Comparison of ENCODE assay signal across 33 cellular contexts in genomic region chr9:112369817-112370216, GRCh38.
"Had no signal": no experiment of that assay in that cellular context is flagged by ENCODE, and none has a peak within 500 bp of the region (broad histone marks: within the 10 kb centered on the region; RNA-seq: fewer than 3 reads in every experiment).

No MANE protein-coding gene starts in this region.

- H3K27ac ChIP-seq: adrenal gland, ascending aorta, body of pancreas, brain microvascular endothelial cell, breast epithelium, cardiac muscle cell had no signal

- ATAC-seq: activated naive CD4-positive, alpha-beta T cell treated with anti-CD3 and anti-CD28 coated beads, Interleukin-2, amount 50 U/mL, for 72 hours; activated naive CD8-positive, alpha-beta T cell treated with anti-CD3 and anti-CD28 coated beads, Interleukin-2, amount 50 U/mL, for 24 hours; activated T-cell treated with anti-CD3 and anti-CD28 coated beads, Interleukin-2, amount 50 U/mL, for 4 hours; activated T-cell treated with anti-CD3 and anti-CD28 coated beads, Interleukin-2, amount 50 U/mL, for 72 hours; activated T-helper 17 cell treated with anti-CD3 and anti-CD28 coated beads, Interleukin-2, amount 50 U/mL, for 72 hours; body of pancreas had no signal

- DNase-seq: activated effector memory CD4-positive, alpha-beta T cell treated with anti-CD3 and anti-CD28 coated beads, Interleukin-2, amount 50 U/mL, for 16 hours; activated effector memory CD4-positive, alpha-beta T cell treated with Interleukin-2 at 50 U/mL for 16 hours; activated gamma-delta T cell; activated gamma-delta T cell treated with Interleukin-2 at 50 U/mL for 16 hours; activated naive CD4-positive, alpha-beta T cell; activated naive CD4-positive, alpha-beta T cell treated with anti-CD3 and anti-CD28 coated beads for 36 hours; activated naive CD4-positive, alpha-beta T cell treated with anti-CD3 and anti-CD28 coated beads, Interleukin-2, amount 10 ng/mL, durations not matched to agents 7 days and 5 days; activated naive CD4-positive, alpha-beta T cell treated with anti-CD3 and anti-CD28 coated beads, Interleukin-2, amount 50 U/mL, for 16 hours; activated naive CD4-positive, alpha-beta T cell treated with Interleukin-2 at 50 U/mL for 16 hours; activated naive CD8-positive, alpha-beta T cell treated with anti-CD3 and anti-CD28 coated beads for 36 hours; activated naive CD8-positive, alpha-beta T cell treated with anti-CD3 and anti-CD28 coated beads, Interleukin-2, amount 10 ng/mL, durations not matched to agents 7 days and 5 days; activated naive CD8-positive, alpha-beta T cell treated with anti-CD3 and anti-CD28 coated beads, Interleukin-2, amount 50 U/mL, for 24 hours; activated T-cell treated with anti-CD3 and anti-CD28 coated beads, Interleukin-2, amount 50 U/mL, for 24 hours; activated T-cell treated with anti-CD3 and anti-CD28 coated beads, Interleukin-2, amount 50 U/mL, for 4 hours; activated T-cell treated with anti-CD3 and anti-CD28 coated beads, Interleukin-2, amount 50 U/mL, for 48 hours; activated T-cell treated with anti-CD3 and anti-CD28 coated beads, Interleukin-2, amount 50 U/mL, for 72 hours; adrenal gland; amniotic stem cell; amygdala; anterior cingulate cortex; aorta; body of pancreas; brain microvascular endothelial cell; caudate nucleus; central memory CD4-positive, alpha-beta T cell; cerebellar nuclear complex had no signal

- H3K9me3 ChIP-seq: body of pancreas had no signal

- H3K4me1 ChIP-seq: adrenal gland, ascending aorta, body of pancreas, breast epithelium had no signal

- H3K36me3 ChIP-seq: adrenal gland, ascending aorta, brain microvascular endothelial cell, breast epithelium, cardiac muscle cell had no signal

- H3K4me3 ChIP-seq: adrenal gland, ascending aorta, body of pancreas, breast epithelium, cardiac muscle cell had no signal

- H3K27me3 ChIP-seq: adrenal gland, ascending aorta, body of pancreas, brain microvascular endothelial cell, breast epithelium, cardiac muscle cell had no signal

- FAIRE-seq: astrocyte, bronchial epithelial cell had no signal
